1 cellular context compared by ENCODE assay signal in the genomic region with DNA sequence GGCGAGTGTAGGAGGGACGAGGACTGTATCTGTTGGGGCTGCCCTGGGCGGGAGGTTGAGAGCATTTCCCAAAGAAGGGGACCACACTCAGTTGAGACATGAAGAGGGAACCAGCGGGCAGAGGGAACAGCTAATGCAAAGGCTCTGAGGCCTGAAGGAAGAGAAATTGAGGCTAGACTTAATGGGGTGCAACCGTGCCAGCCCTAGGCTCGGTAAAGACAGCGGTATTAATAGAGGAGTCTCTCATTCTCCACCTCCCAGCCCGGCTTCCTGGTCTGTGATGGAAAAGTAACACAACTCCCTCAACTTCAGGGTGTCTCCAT.
TF ChIP-seq lines count a peak whose summit lies in the region.

No MANE protein-coding gene starts in this region.

TF ChIP-seq in HepG2, 621 proteins besides CTCF, POLR2A, EP300 and RAD21:
- no peak for TF ChIP-seq ZNF547 (CRISPR knock-in tag; IDR thresholded peaks at IDR 0.05)
- TF ChIP-seq, protein P1, sequence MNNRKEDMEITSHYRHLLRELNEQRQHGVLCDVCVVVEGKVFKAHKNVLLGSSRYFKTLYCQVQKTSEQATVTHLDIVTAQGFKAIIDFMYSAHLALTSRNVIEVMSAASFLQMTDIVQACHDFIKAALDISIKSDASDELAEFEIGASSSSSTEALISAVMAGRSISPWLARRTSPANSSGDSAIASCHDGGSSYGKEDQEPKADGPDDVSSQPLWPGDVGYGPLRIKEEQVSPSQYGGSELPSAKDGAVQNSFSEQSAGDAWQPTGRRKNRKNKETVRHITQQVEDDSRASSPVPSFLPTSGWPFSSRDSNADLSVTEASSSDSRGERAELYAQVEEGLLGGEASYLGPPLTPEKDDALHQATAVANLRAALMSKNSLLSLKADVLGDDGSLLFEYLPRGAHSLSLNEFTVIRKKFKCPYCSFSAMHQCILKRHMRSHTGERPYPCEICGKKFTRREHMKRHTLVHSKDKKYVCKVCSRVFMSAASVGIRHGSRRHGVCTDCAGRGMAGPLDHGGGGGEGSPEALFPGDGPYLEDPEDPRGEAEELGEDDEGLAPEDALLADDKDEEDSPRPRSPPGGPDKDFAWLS (CRISPR knock-in tag; IDR thresholded peaks at IDR 0.05; ENCODE audit: borderline replicate concordance), result no peak
- TF ChIP-seq ZNF558 (CRISPR knock-in tag; IDR thresholded peaks at IDR 0.05; ENCODE audit: borderline replicate concordance), result no peak
- no peak for TF ChIP-seq MTF1 (CRISPR knock-in tag; IDR thresholded peaks at IDR 0.05)
- no peak for TF ChIP-seq MIXL1 (CRISPR knock-in tag; IDR thresholded peaks at IDR 0.05)
- TF ChIP-seq FLYWCH1 (CRISPR knock-in tag; IDR thresholded peaks at IDR 0.05), result no peak
- TF ChIP-seq YY1 (IDR thresholded peaks at IDR 0.05; ENCODE audit: insufficient read depth, insufficient replicate concordance, low read depth, low read length), result no peak
- no peak for TF ChIP-seq SP140L (CRISPR knock-in tag; IDR thresholded peaks at IDR 0.05; ENCODE audit: borderline replicate concordance)
- no peak for TF ChIP-seq ZNF552 (CRISPR knock-in tag; IDR thresholded peaks at IDR 0.05; ENCODE audit: borderline replicate concordance)
- TF ChIP-seq, protein P2, sequence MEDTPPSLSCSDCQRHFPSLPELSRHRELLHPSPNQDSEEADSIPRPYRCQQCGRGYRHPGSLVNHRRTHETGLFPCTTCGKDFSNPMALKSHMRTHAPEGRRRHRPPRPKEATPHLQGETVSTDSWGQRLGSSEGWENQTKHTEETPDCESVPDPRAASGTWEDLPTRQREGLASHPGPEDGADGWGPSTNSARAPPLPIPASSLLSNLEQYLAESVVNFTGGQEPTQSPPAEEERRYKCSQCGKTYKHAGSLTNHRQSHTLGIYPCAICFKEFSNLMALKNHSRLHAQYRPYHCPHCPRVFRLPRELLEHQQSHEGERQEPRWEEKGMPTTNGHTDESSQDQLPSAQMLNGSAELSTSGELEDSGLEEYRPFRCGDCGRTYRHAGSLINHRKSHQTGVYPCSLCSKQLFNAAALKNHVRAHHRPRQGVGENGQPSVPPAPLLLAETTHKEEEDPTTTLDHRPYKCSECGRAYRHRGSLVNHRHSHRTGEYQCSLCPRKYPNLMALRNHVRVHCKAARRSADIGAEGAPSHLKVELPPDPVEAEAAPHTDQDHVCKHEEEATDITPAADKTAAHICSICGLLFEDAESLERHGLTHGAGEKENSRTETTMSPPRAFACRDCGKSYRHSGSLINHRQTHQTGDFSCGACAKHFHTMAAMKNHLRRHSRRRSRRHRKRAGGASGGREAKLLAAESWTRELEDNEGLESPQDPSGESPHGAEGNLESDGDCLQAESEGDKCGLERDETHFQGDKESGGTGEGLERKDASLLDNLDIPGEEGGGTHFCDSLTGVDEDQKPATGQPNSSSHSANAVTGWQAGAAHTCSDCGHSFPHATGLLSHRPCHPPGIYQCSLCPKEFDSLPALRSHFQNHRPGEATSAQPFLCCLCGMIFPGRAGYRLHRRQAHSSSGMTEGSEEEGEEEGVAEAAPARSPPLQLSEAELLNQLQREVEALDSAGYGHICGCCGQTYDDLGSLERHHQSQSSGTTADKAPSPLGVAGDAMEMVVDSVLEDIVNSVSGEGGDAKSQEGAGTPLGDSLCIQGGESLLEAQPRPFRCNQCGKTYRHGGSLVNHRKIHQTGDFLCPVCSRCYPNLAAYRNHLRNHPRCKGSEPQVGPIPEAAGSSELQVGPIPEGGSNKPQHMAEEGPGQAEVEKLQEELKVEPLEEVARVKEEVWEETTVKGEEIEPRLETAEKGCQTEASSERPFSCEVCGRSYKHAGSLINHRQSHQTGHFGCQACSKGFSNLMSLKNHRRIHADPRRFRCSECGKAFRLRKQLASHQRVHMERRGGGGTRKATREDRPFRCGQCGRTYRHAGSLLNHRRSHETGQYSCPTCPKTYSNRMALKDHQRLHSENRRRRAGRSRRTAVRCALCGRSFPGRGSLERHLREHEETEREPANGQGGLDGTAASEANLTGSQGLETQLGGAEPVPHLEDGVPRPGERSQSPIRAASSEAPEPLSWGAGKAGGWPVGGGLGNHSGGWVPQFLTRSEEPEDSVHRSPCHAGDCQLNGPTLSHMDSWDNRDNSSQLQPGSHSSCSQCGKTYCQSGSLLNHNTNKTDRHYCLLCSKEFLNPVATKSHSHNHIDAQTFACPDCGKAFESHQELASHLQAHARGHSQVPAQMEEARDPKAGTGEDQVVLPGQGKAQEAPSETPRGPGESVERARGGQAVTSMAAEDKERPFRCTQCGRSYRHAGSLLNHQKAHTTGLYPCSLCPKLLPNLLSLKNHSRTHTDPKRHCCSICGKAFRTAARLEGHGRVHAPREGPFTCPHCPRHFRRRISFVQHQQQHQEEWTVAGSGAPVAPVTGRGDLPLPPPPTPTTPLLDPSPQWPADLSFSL (CRISPR knock-in tag; IDR thresholded peaks at IDR 0.05), result no peak
- TF ChIP-seq, protein P3, sequence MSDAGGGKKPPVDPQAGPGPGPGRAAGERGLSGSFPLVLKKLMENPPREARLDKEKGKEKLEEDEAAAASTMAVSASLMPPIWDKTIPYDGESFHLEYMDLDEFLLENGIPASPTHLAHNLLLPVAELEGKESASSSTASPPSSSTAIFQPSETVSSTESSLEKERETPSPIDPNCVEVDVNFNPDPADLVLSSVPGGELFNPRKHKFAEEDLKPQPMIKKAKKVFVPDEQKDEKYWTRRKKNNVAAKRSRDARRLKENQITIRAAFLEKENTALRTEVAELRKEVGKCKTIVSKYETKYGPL (CRISPR knock-in tag; IDR thresholded peaks at IDR 0.05), result no peak
- no peak for TF ChIP-seq SNAPC2 (CRISPR knock-in tag; IDR thresholded peaks at IDR 0.05)
TF ChIP-seq in HepG2: peak in this region for 0.
